8 cellular contexts compared by ENCODE assay signal in the genomic region with DNA sequence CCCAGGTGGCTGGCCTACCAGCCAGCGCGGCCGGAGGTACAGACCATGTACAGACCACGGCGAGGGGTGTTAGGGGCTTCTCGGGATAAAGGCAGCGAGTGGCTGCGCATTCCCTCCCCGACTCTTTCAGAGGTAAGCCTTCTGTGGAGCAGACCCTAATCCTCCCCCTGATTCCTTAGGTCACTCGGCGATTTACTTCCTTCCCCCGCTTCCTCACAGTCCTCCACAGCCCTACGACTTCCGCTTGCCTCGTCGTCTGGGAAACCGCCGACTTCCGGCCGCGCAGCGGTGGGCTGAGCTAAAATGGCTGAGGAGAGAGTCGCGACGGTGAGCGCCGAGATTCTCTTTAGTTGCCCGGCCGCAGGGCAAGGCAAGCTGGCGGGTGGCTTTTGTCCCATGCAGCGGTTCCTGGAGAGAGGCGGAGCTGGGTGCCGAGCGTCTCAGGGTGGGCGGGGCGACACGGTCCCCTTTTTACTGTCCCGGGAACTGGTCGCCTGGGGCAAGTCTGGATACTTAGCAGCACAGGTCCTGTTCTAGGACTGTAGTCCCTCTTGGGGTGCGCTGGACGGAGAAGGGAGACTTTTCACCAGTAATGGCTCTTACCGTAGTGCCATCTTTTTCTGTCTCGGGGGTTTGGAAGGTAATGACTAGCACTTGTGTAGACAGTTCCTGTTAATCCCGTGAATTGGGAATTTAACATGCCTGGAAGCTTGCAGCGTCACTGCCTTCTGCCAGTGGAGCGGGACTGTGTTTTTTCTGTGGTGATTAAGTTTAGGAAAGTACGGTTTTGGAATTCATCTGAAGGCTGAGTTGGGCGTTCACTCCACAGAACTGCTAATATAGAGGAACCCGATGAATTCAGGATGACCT. TPM values are rescaled to one million over a fixed set of nuclear protein-coding genes. Genes with fewer than 3 reads are reported as not detected.
A peak's percentile ranks its signal among the peaks of the same experiment; 100 is the strongest.
DNase-seq lines count a peak whose midpoint lies in the region; ATAC-seq and TF ChIP-seq lines count a peak whose summit lies in the region.

A gene with protein sequence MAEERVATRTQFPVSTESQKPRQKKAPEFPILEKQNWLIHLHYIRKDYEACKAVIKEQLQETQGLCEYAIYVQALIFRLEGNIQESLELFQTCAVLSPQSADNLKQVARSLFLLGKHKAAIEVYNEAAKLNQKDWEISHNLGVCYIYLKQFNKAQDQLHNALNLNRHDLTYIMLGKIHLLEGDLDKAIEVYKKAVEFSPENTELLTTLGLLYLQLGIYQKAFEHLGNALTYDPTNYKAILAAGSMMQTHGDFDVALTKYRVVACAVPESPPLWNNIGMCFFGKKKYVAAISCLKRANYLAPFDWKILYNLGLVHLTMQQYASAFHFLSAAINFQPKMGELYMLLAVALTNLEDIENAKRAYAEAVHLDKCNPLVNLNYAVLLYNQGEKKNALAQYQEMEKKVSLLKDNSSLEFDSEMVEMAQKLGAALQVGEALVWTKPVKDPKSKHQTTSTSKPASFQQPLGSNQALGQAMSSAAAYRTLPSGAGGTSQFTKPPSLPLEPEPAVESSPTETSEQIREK (plus strand): TSS at position 283 of the 870 bp plus-strand sequence. CDS start 21 bp downstream, at position 304.
HIGD2B (minus strand) TSS at position 258 of the 870 bp plus-strand sequence. CDS start 9,808 bp downstream, outside the sequence.

- peak; percentile 48 for DNase-seq in AG04450 (ENCODE audit: low read depth, low spot score)
- DNase-seq in activated CD4-positive, alpha-beta T cell treated with anti-CD3 and anti-CD28 coated beads for 4 hours = peak; percentile 73 to 79
- peak; percentile 63 to 90 (median 83) for DNase-seq in dorsolateral prefrontal cortex
- peak; percentile 91 for DNase-seq in lung (ENCODE audit: low spot score)
- DNase-seq in stimulated activated CD8-positive, alpha-beta memory T cell treated with anti-CD3 and anti-CD28 coated beads, Interleukin-12 subunit alpha, Interleukin-12 subunit beta, amount 100 ng/mL, for 24 hours (ENCODE audit: extremely low read depth) = peak; percentile 72
- DNase-seq in SHP77 (lab: John Stamatoyannopoulos, UW) = no peak

- WGBS in lung, 2 donors = 0% methylated on average over 49 of the region's 49 CpGs

- H3K4me1 ChIP-seq in lung (ENCODE audit: control insufficient read depth in 2 of 2, insufficient read depth in 2 of 2, low read length in 2 of 2) = no peaks in the 10 kb centered on the region

- peak within 1 kb of the TSS; percentile 87 for H3K4me3 ChIP-seq in AG04450 (ENCODE audit: low read depth, low read length)
- peak within 1 kb of the TSS; percentile 55 to 97 (median 84) for H3K4me3 ChIP-seq in dorsolateral prefrontal cortex
- peak within 1 kb of the TSS; percentile 83 for H3K4me3 ChIP-seq in lung

- peak within 1 kb of the TSS; percentile 86 for H3K27ac ChIP-seq in AG04450 (ENCODE audit: low read depth, low read length)
- H3K27ac ChIP-seq in dorsolateral prefrontal cortex = peak within 1 kb of the TSS; percentile 1 to 97 (median 86)
- H3K27ac ChIP-seq in lung (ENCODE audit: low read depth in 1 of 2, low read length in 1 of 2) = peak within 1 kb of the TSS; percentile 79 to 99

- POLR2A ChIA-PET in AG04450 (lab: Yijun Ruan, JAX) = interaction anchor here (0.6 kb wide), 1 partner anchor 14 kb away, joined by 3 read pairs; no protein-coding TSS in a partner anchor

- intact Hi-C loops in dorsolateral prefrontal cortex (cut with DNase I) = loop anchor here in 1 of 2 donors (10.0 kb wide), 1 partner anchor 61 kb away; no protein-coding TSS in a partner anchor

- H3K27me3 ChIP-seq in AG04450 (ENCODE audit: control insufficient read depth, insufficient read depth, low read length) = no peaks in the 10 kb centered on the region
- no peaks in the 10 kb centered on the region for H3K27me3 ChIP-seq in dorsolateral prefrontal cortex
- no peaks in the 10 kb centered on the region for H3K27me3 ChIP-seq in lung (ENCODE audit: control insufficient read depth, insufficient read depth)

- peak; percentile 96 for ATAC-seq in GM19324 (IDR thresholded peaks at IDR 0.05; ENCODE audit: low FRiP score, unreplicated experiment)
- ATAC-seq in HG03460 (IDR thresholded peaks at IDR 0.05; ENCODE audit: unreplicated experiment) = peak; percentile 96
- peak; percentile 92 for ATAC-seq in lung (ENCODE audit: insufficient read depth, low FRiP score)

- H3K9me3 ChIP-seq in AG04450 (ENCODE audit: control insufficient read depth, insufficient read depth, low read length) (no peaks in the 10 kb centered on the region; the same call in 1 of the 2 replicates), lung (ENCODE audit: control insufficient read depth in 2 of 2, insufficient read depth in 1 of 2, low read length in 1 of 2) (no peaks in the 10 kb centered on the region)

- no peaks in the 10 kb centered on the region for H3K36me3 ChIP-seq in lung (ENCODE audit: control insufficient read depth in 2 of 2, insufficient read depth in 2 of 2, low read length in 2 of 2)

- CTCF ChIA-PET in AG04450 (lab: Charles Lee) = interaction anchor here (0.6 kb wide), 1 partner anchor 221 kb away, joined by 4 read pairs; no protein-coding TSS in a partner anchor

- TF ChIP-seq CTCF in AG04450 (IDR thresholded peaks at IDR 0.05; ENCODE audit: low read depth, low read length) (no peak), dorsolateral prefrontal cortex (IDR thresholded peaks at IDR 0.05 in 54 of 56, conservative IDR thresholded peaks at IDR 0.05 in 2 of 56; ENCODE audit: low read depth in 1 of 56, partially characterized antibody in 56 of 56) (peak in 19 of 56 donors; percentile 4 to 42 (median 21)), lung (IDR thresholded peaks at IDR 0.05; ENCODE audit: control extremely low read depth, extremely low read depth) (no peak)

RNA-seq across cellular contexts. Expression of the first gene that starts in this region (rescaled TPM):
- 23.5 and 25.7 TPM in 2 replicates for polyA plus RNA-seq in AG04450 (2011; rRNA removed)
- 14.7 and 19.9 TPM in 2 replicates for polyA minus RNA-seq in AG04450 (2011; rRNA and poly(A)+ RNA removed)
- 10 to 100 TPM; 16.4 to 42.8 (median 27.6) TPM for total RNA-seq in dorsolateral prefrontal cortex
- 10 to 100 TPM; 25.7 to 65.3 TPM for total RNA-seq in lung
- 10 to 100 TPM; 13.0 to 13.3 TPM for polyA plus RNA-seq in lung

RNA-seq across cellular contexts. Expression of gene HIGD2B, which starts in this region (rescaled TPM):
- polyA plus RNA-seq in AG04450 (2011; rRNA removed) (not detected in 2 replicates), lung (not detected)
- 0.18 TPM in 1 of 2 replicates, not detected in the other for polyA minus RNA-seq in AG04450 (2011; rRNA and poly(A)+ RNA removed)
- total RNA-seq in dorsolateral prefrontal cortex (under 1 TPM in 8 of 120 experiments, not detected in 112; 0.40 to 0.84 (median 0.54) TPM), lung (not detected)

Comparison
In these comparisons a context has a peak if more than half of its experiments do, and no peak if none do; other contexts are left out.
1. DNase-seq: peak in AG04450 (single experiment), activated CD4-positive, alpha-beta T cell treated with anti-CD3 and anti-CD28 coated beads for 4 hours (2 of 2), dorsolateral prefrontal cortex (10 of 10), lung (single experiment) and stimulated activated CD8-positive, alpha-beta memory T cell treated with anti-CD3 and anti-CD28 coated beads, Interleukin-12 subunit alpha, Interleukin-12 subunit beta, amount 100 ng/mL, for 24 hours (single experiment); none in SHP77 (0 of 2).
2. Peak in every context shown above with its lines, with median percentiles within 50 percentile points of each other: H3K27ac ChIP-seq, H3K4me3 ChIP-seq and ATAC-seq.